In genomic region chr1:223228201-223228600, GRCh38 we compare ENCODE assay signal across 16 cellular contexts.
DNase-seq lines count a peak whose midpoint lies in the region; ATAC-seq and TF ChIP-seq lines count a peak whose summit lies in the region.
"Had no signal": no experiment of that assay in that cellular context is flagged by ENCODE, and none has a peak within 500 bp of the region (broad histone marks: within the 10 kb centered on the region; RNA-seq: fewer than 3 reads in every experiment).

No MANE protein-coding gene starts in this region.

- 100% methylated on average over 1 of the region's 2 CpGs; no CpG with 5 or more reads in 1 of the 2 experiments for WGBS in IMR-90 (ENCODE audit: extremely low coverage in 2 of 2, insufficient read length in 1 of 2), 2 experiments

- H2BK5ac ChIP-seq in IMR-90 (ENCODE audit: low read depth, low read length, poor library complexity, severe bottlenecking), result peak overlapping the region; percentile 25

- H4K20me1 ChIP-seq in IMR-90 (ENCODE audit: insufficient read depth, low read length), result no peaks in the 10 kb centered on the region
- H4K20me1 ChIP-seq in osteoblast (ENCODE audit: insufficient read depth, low read length), result no peaks in the 10 kb centered on the region
- H4K20me1 ChIP-seq: BLaER1 had no signal

- no peak for TF ChIP-seq CTCF in activated CD8-positive, alpha-beta T cell treated with anti-CD3 and anti-CD28 coated beads for 36 hours (IDR thresholded peaks at IDR 0.05)
- TF ChIP-seq CTCF in IMR-90 (conservative IDR thresholded peaks at IDR 0.05; ENCODE audit: low read depth, low read length) (no peak), osteoblast (IDR thresholded peaks at IDR 0.05; ENCODE audit: extremely low read depth, low read depth, low read length) (no peak)

- ATAC-seq in activated CD8-positive, alpha-beta T cell treated with anti-CD3 and anti-CD28 coated beads, Interleukin-2, amount 10 ng/mL, durations not matched to agents 7 days and 5 days, result no peak
- ATAC-seq in activated CD8-positive, alpha-beta T cell treated with anti-CD3 and anti-CD28 coated beads for 36 hours, result no peak
- ATAC-seq in IMR-90 (ENCODE audit: low read depth) (no peak), HG03175 (IDR thresholded peaks at IDR 0.05; ENCODE audit: unreplicated experiment) (no peak)
- ATAC-seq: HepG2 had no signal

- peak overlapping the region; percentile 16; the same call in 1 of the 2 replicates for H2AK5ac ChIP-seq in IMR-90 (ENCODE audit: low read depth, low read length)

- H3K4me3 ChIP-seq in IMR-90 (ENCODE audit: insufficient read depth, low read depth, low read length) (no peak overlapping the region), osteoblast (ENCODE audit: insufficient read depth, low read length) (no peak overlapping the region), MG63 (no peak overlapping the region)
- H3K4me3 ChIP-seq: BLaER1, GM23248 had no signal

- no peak for DNase-seq in activated CD8-positive, alpha-beta T cell treated with anti-CD3 and anti-CD28 coated beads, Interleukin-2, amount 10 ng/mL, durations not matched to agents 7 days and 5 days
- no peak for DNase-seq in activated CD8-positive, alpha-beta T cell treated with anti-CD3 and anti-CD28 coated beads for 36 hours
- DNase-seq in IMR-90 (no peak), islet precursor cell (peak; percentile 54), osteoblast (ENCODE audit: insufficient read length, low spot score, missing footprints) (peak; percentile 8), MG63 (no peak), SW480 (ENCODE audit: low spot score) (no peak)
- DNase-seq: 8988T, AML-193, DMS79 treated with DMSO at 0.1 percent for 48 hours, EL, GM23248, H7 had no signal

- H2AK9ac ChIP-seq in IMR-90 (replicated peaks; ENCODE audit: low read depth, low read length, poor library complexity), result no peak overlapping the region

- no peak overlapping the region for H3K4ac ChIP-seq in IMR-90 (ENCODE audit: low read depth, low read length)

- H3K27ac Mint-ChIP-seq in activated CD8-positive, alpha-beta T cell treated with anti-CD3 and anti-CD28 coated beads, Interleukin-2, amount 10 ng/mL, durations not matched to agents 7 days and 5 days, result peak overlapping the region; percentile 3
- H3K27ac Mint-ChIP-seq in activated CD8-positive, alpha-beta T cell treated with anti-CD3 and anti-CD28 coated beads for 36 hours, result no peak overlapping the region

- no peaks in the 10 kb centered on the region for H3K27me3 Mint-ChIP-seq in activated CD8-positive, alpha-beta T cell treated with anti-CD3 and anti-CD28 coated beads, Interleukin-2, amount 10 ng/mL, durations not matched to agents 7 days and 5 days (ENCODE audit: low read depth)
- no peaks in the 10 kb centered on the region for H3K27me3 Mint-ChIP-seq in activated CD8-positive, alpha-beta T cell treated with anti-CD3 and anti-CD28 coated beads for 36 hours

- no peak overlapping the region for H4K91ac ChIP-seq in IMR-90 (ENCODE audit: insufficient read depth, low read depth, low read length)

- no peak overlapping the region for H4K5ac ChIP-seq in IMR-90 (ENCODE audit: low read depth, low read length)

- H4K8ac ChIP-seq in IMR-90 (ENCODE audit: low read depth in 2 of 2, low read length in 2 of 2), result no peak overlapping the region

- TF ChIP-seq RAD21 in IMR-90 (IDR thresholded peaks at IDR 0.05; ENCODE audit: low read length), result no peak

- H3K4me1 Mint-ChIP-seq in activated CD8-positive, alpha-beta T cell treated with anti-CD3 and anti-CD28 coated beads, Interleukin-2, amount 10 ng/mL, durations not matched to agents 7 days and 5 days (ENCODE audit: low read depth), result peaks cover 55% of the 10 kb centered on the region
- peaks cover 38% of the 10 kb centered on the region for H3K4me1 Mint-ChIP-seq in activated CD8-positive, alpha-beta T cell treated with anti-CD3 and anti-CD28 coated beads for 36 hours (ENCODE audit: low read depth)

- TF ChIP-seq POLR2A in IMR-90 (IDR thresholded peaks at IDR 0.05; ENCODE audit: low read depth, low read length), result no peak

- POLR2A ChIA-PET in activated CD8-positive, alpha-beta T cell treated with anti-CD3 and anti-CD28 coated beads, Interleukin-2, amount 10 ng/mL, durations not matched to agents 7 days and 5 days (lab: Charles Lee), result no interaction called here
- POLR2A ChIA-PET in activated CD8-positive, alpha-beta T cell treated with anti-CD3 and anti-CD28 coated beads for 36 hours (lab: Charles Lee), result interaction anchor here (1.2 kb wide), 1 partner anchor 95 kb away, joined by 3 read pairs; no protein-coding TSS in a partner anchor
- POLR2A ChIA-PET in IMR-90 (lab: Charles Lee; ENCODE audit: unreplicated experiment), result no interaction called here

- H3K18ac ChIP-seq in IMR-90 (ENCODE audit: low read depth, low read length), result no peak overlapping the region

- no peak overlapping the region for H3K27ac ChIP-seq in IMR-90 (ENCODE audit: insufficient read depth, low read length)
- H3K27ac ChIP-seq in osteoblast (ENCODE audit: low read depth, low read length), result no peak overlapping the region
- H3K27ac ChIP-seq: BLaER1, GM23248 had no signal

- H3K14ac ChIP-seq in IMR-90 (replicated peaks; ENCODE audit: low read depth, low read length), result 0 out of 2 replicates have a peak overlapping the region, but pooled peaks have one; percentile 8

- H3K4me3 Mint-ChIP-seq in activated CD8-positive, alpha-beta T cell treated with anti-CD3 and anti-CD28 coated beads, Interleukin-2, amount 10 ng/mL, durations not matched to agents 7 days and 5 days, result no peak overlapping the region
- H3K4me3 Mint-ChIP-seq in activated CD8-positive, alpha-beta T cell treated with anti-CD3 and anti-CD28 coated beads for 36 hours, result no peak overlapping the region

- peaks cover 24% of the 10 kb centered on the region for H3K9me1 ChIP-seq in IMR-90 (ENCODE audit: insufficient read depth, low read length)

- H3K56ac ChIP-seq in IMR-90 (ENCODE audit: extremely low read depth, insufficient read depth, low read length), result no peak overlapping the region

- H3K9me3 ChIP-seq in IMR-90 (ENCODE audit: control insufficient read depth, insufficient read depth, low read length) (no peaks in the 10 kb centered on the region), osteoblast (ENCODE audit: low read depth, low read length) (no peaks in the 10 kb centered on the region), MG63 (no peaks in the 10 kb centered on the region)
- H3K9me3 ChIP-seq: BLaER1 had no signal

- H3K9ac ChIP-seq in IMR-90 (ENCODE audit: low read depth, low read length), result no peak overlapping the region
- H3K9ac ChIP-seq: BLaER1, GM23248 had no signal

- CTCF ChIA-PET in activated CD8-positive, alpha-beta T cell treated with anti-CD3 and anti-CD28 coated beads, Interleukin-2, amount 10 ng/mL, durations not matched to agents 7 days and 5 days (lab: Charles Lee), result interaction anchor here (1.4 to 2.1 kb wide), 2 partner anchors 22 to 104 kb away, joined by 4 to 5 read pairs; no protein-coding TSS in a partner anchor
- CTCF ChIA-PET in activated CD8-positive, alpha-beta T cell treated with anti-CD3 and anti-CD28 coated beads for 36 hours (lab: Charles Lee), result interaction anchor here (1.1 to 3.6 kb wide), 3 partner anchors 84 to 105 kb away, joined by 3 to 16 read pairs (median 4); no protein-coding TSS in a partner anchor
- CTCF ChIA-PET in IMR-90 (lab: Yijun Ruan, JAX), result no interaction called here

- H3K36me3 ChIP-seq in IMR-90 (ENCODE audit: control insufficient read depth, insufficient read depth, low read length) (no peaks in the 10 kb centered on the region), osteoblast (ENCODE audit: insufficient read depth, low read length) (no peaks in the 10 kb centered on the region), MG63 (no peaks in the 10 kb centered on the region)
- H3K36me3 ChIP-seq: BLaER1 had no signal

- H3K23ac ChIP-seq in IMR-90 (ENCODE audit: low read depth, low read length), result no peak overlapping the region

- H3K27me3 ChIP-seq in IMR-90 (ENCODE audit: control insufficient read depth, insufficient read depth, low read length), result no peaks in the 10 kb centered on the region; the same call in 1 of the 2 replicates
- no peaks in the 10 kb centered on the region for H3K27me3 ChIP-seq in osteoblast (ENCODE audit: insufficient read depth, low read length)
- H3K27me3 ChIP-seq in MG63, result no peaks in the 10 kb centered on the region
- H3K27me3 ChIP-seq: BLaER1 had no signal

- dilution Hi-C loops in IMR-90 (cut with HindIII; ENCODE audit: low sequenced_read_pairs, unreplicated experiment), result no loop called here

- intact Hi-C loops in activated CD8-positive, alpha-beta T cell treated with anti-CD3 and anti-CD28 coated beads for 36 hours (cut with micrococcal nuclease), result no loop called here
- intact Hi-C loops in IMR-90 (cut with micrococcal nuclease), result no loop called here

- H3K79me1 ChIP-seq in IMR-90 (ENCODE audit: low read depth in 1 of 2, low read length in 2 of 2), result peaks cover 0 to 3% of the 10 kb centered on the region in 2 experiments; a peak in 1 of 4 replicates

- no TSS peak for BruUV-seq in IMR-90 (replicated peaks; lab: Mats Ljungman, UMichigan)

- no peaks in the 10 kb centered on the region for H3K9me3 Mint-ChIP-seq in activated CD8-positive, alpha-beta T cell treated with anti-CD3 and anti-CD28 coated beads, Interleukin-2, amount 10 ng/mL, durations not matched to agents 7 days and 5 days (ENCODE audit: insufficient read depth)
- H3K9me3 Mint-ChIP-seq in activated CD8-positive, alpha-beta T cell treated with anti-CD3 and anti-CD28 coated beads for 36 hours, result no peaks in the 10 kb centered on the region

- in situ Hi-C loops in IMR-90 (cut with MboI; ENCODE audit: low sequenced_read_pairs), result no loop called here

- 0 out of 2 replicates have a peak overlapping the region, but pooled peaks have one; percentile 4 for H2BK20ac ChIP-seq in IMR-90 (ENCODE audit: low read depth, low read length)

- peak overlapping the region; percentile 27; the same call in 2 of the 3 replicates for H2BK15ac ChIP-seq in IMR-90 (ENCODE audit: low read depth, low read length)

- H3K4me1 ChIP-seq in IMR-90 (ENCODE audit: control insufficient read depth, insufficient read depth, low read length) (peaks cover 13% of the 10 kb centered on the region), osteoblast (ENCODE audit: insufficient read depth, low read length) (peaks cover 35% of the 10 kb centered on the region)
- H3K4me1 ChIP-seq: BLaER1 had no signal

- H2AFZ ChIP-seq in IMR-90 (replicated peaks; ENCODE audit: low read length, poor library complexity) (peak overlapping the region; percentile 17), osteoblast (ENCODE audit: low read length) (no peak overlapping the region)
- H2AFZ ChIP-seq: GM23248 had no signal

- no peaks in the 10 kb centered on the region for H3K36me3 Mint-ChIP-seq in activated CD8-positive, alpha-beta T cell treated with anti-CD3 and anti-CD28 coated beads, Interleukin-2, amount 10 ng/mL, durations not matched to agents 7 days and 5 days (ENCODE audit: low read depth)
- H3K36me3 Mint-ChIP-seq in activated CD8-positive, alpha-beta T cell treated with anti-CD3 and anti-CD28 coated beads for 36 hours (ENCODE audit: low read depth), result no peaks in the 10 kb centered on the region

- no peak overlapping the region for H3K4me2 ChIP-seq in IMR-90 (ENCODE audit: low read depth, low read length)
- H3K4me2 ChIP-seq in osteoblast (ENCODE audit: insufficient read depth, low read length), result no peak overlapping the region
- H3K4me2 ChIP-seq: BLaER1 had no signal

- no peaks in the 10 kb centered on the region for H3K79me2 ChIP-seq in osteoblast (ENCODE audit: insufficient read depth, low read length)

- H2BK120ac ChIP-seq in IMR-90 (ENCODE audit: low read depth, low read length), result peak overlapping the region; percentile 44; the same call in 1 of the 2 replicates

Comparison
In these comparisons a context has a peak if more than half of its experiments do, and no peak if none do; other contexts are left out.
1. DNase-seq: peak in islet precursor cell (single experiment) and osteoblast (single experiment); none in activated CD8-positive, alpha-beta T cell treated with anti-CD3 and anti-CD28 coated beads, Interleukin-2, amount 10 ng/mL, durations not matched to agents 7 days and 5 days (single experiment), activated CD8-positive, alpha-beta T cell treated with anti-CD3 and anti-CD28 coated beads for 36 hours (single experiment), IMR-90 (single experiment), MG63 (single experiment) and SW480 (single experiment).